18 cellular contexts compared by ENCODE assay signal in the genomic region with DNA sequence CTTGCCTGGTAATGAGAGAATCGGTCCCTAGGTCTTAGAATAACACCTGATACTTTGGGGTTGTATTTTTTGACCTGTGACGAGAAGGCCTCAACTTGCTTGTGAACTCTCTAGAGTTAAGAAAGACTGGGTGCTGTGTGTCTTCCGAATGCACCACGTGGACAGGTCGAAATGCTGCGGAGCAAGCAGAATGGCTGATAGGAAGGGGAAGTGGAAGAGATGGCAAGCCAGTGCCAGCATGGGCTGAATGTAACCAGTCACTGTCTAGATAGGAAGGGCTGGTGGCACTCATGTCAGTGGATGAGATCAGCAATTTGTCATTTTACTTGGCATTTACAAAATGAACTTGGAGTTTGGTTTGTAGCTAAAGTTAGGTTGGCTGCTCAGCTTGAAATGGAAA. TPM values are rescaled to one million over a fixed set of nuclear protein-coding genes. Genes with fewer than 3 reads are reported as not detected.
A peak's percentile ranks its signal among the peaks of the same experiment; 100 is the strongest.
DNase-seq lines count a peak whose midpoint lies in the region; ATAC-seq and TF ChIP-seq lines count a peak whose summit lies in the region.
"Had no signal": no experiment of that assay in that cellular context is flagged by ENCODE, and none has a peak within 500 bp of the region (broad histone marks: within the 10 kb centered on the region; RNA-seq: fewer than 3 reads in every experiment).

No MANE protein-coding gene starts in this region.

- peak overlapping the region in 2 of 10 donors; percentile 15 to 72 for H3K27ac ChIP-seq in heart right ventricle
- no peak overlapping the region for H3K27ac ChIP-seq in psoas muscle
- H3K27ac ChIP-seq in effector memory CD4-positive, alpha-beta T cell (ENCODE audit: insufficient read depth, low read length, poor library complexity, severe bottlenecking), result no peak overlapping the region
- H3K27ac ChIP-seq: ovary, vagina had no signal

- 87 to 91% methylated on average over 6 of the region's 6 CpGs for WGBS in heart right ventricle, 2 donors
- 85 to 89% (median 89%) methylated on average over 6 of the region's 6 CpGs for WGBS in psoas muscle, 3 donors

- intact Hi-C loops in heart right ventricle (cut with DNase I) (loop anchor here in 1 of 10 donors (10.0 kb wide), 1 partner anchor 182 kb away; no protein-coding TSS in a partner anchor), psoas muscle (cut with DNase I) (no loop called here)

- TF ChIP-seq CTCF in heart right ventricle (IDR thresholded peaks at IDR 0.05) (no peak), psoas muscle (IDR thresholded peaks at IDR 0.05) (no peak)

- H3K36me3 ChIP-seq in heart right ventricle (no peaks in the 10 kb centered on the region), psoas muscle (ENCODE audit: insufficient read depth in 1 of 2, low read depth in 1 of 2) (no peaks in the 10 kb centered on the region)
- no peaks in the 10 kb centered on the region for H3K36me3 ChIP-seq in effector memory CD4-positive, alpha-beta T cell (ENCODE audit: control insufficient read depth, insufficient read depth, low read length)
- H3K36me3 ChIP-seq: ovary, vagina had no signal

- ATAC-seq in heart right ventricle (peak in 7 of 8 donors; percentile 43 to 79 (median 70)), psoas muscle (peak in 2 of 4 donors; percentile 37 to 44)
- ATAC-seq: esophagus mucosa had no signal

- H3K9me3 ChIP-seq in heart right ventricle, result no peaks in the 10 kb centered on the region
- H3K9me3 ChIP-seq in psoas muscle, result no peaks in the 10 kb centered on the region
- no peaks in the 10 kb centered on the region for H3K9me3 ChIP-seq in effector memory CD4-positive, alpha-beta T cell (ENCODE audit: control insufficient read depth, low read length)
- H3K9me3 ChIP-seq: Caco-2, ovary, vagina had no signal

- H3K27me3 ChIP-seq in heart right ventricle (no peaks in the 10 kb centered on the region), psoas muscle (ENCODE audit: insufficient read depth in 3 of 3, low read length in 2 of 3) (peaks cover 0 to 2% (median under 1%) of the 10 kb centered on the region in 3 donors)
- H3K27me3 ChIP-seq in effector memory CD4-positive, alpha-beta T cell (replicated peaks; ENCODE audit: control insufficient read depth, insufficient read depth, low read length, poor library complexity, severe bottlenecking), result no peaks in the 10 kb centered on the region
- H3K27me3 ChIP-seq: ovary, vagina had no signal

- H3K4me1 ChIP-seq in heart right ventricle (peaks cover 0 to 92% (median 5%) of the 10 kb centered on the region in 9 donors), psoas muscle (no peaks in the 10 kb centered on the region)
- H3K4me1 ChIP-seq in effector memory CD4-positive, alpha-beta T cell (ENCODE audit: control insufficient read depth, insufficient read depth, low read length, poor library complexity, severe bottlenecking), result peaks cover 4% of the 10 kb centered on the region
- H3K4me1 ChIP-seq: Caco-2 had no signal

- peak; percentile 81 for DNase-seq in CD1c-positive myeloid dendritic cell (ENCODE audit: extremely low spot score)
- peak; percentile 98 for DNase-seq in NOMO-1 treated with dmso at 0.1 percent for 144 hours (lab: John Stamatoyannopoulos, UW; ENCODE audit: unreplicated experiment)
- peak; percentile 25 to 28 for DNase-seq in heart right ventricle
- peak; percentile 32 to 59 for DNase-seq in psoas muscle
- no peak for DNase-seq in UCSD-AML1 (lab: John Stamatoyannopoulos, UW; ENCODE audit: unreplicated experiment)
- DNase-seq in effector memory CD4-positive, alpha-beta T cell, result no peak
- DNase-seq in EL, result no peak
- no peak for DNase-seq in NCI-H774 (lab: John Stamatoyannopoulos, UW)
- DNase-seq: activated CD4-positive, alpha-beta T cell treated with anti-CD3 and anti-CD28 coated beads for 1 hour; activated naive CD4-positive, alpha-beta T cell treated with anti-CD3 and anti-CD28 coated beads, Interleukin-2, amount 10 ng/mL, durations not matched to agents 7 days and 5 days; Caco-2; NCI-H1092 treated with DMSO at 0.1 percent for 48 hours; NCI-H2171 treated with DMSO at 0.1 percent for 48 hours; ovary; SHP77 treated with DMSO at 0.1 percent for 48 hours; stimulated activated naive CD4-positive, alpha-beta T cell had no signal

- H3K4me3 ChIP-seq in heart right ventricle (no peak overlapping the region), psoas muscle (no peak overlapping the region)
- no peak overlapping the region for H3K4me3 ChIP-seq in effector memory CD4-positive, alpha-beta T cell (ENCODE audit: insufficient read depth, low read depth, low read length, poor library complexity, severe bottlenecking)
- H3K4me3 ChIP-seq: ovary, vagina had no signal

RNA-seq across cellular contexts. Expression of a gene that starts 5.6 kb away (rescaled TPM):
- 1 to 10 TPM in 7 of 10 donors, under 1 TPM in 3; 0.80 to 9.5 (median 1.9) TPM for total RNA-seq in heart right ventricle
- polyA plus RNA-seq in heart right ventricle, result 1 to 10 TPM in 1 of 2 donors, under 1 TPM in 1; 0.29 to 1.0 TPM
- 1 to 10 TPM in 3 of 4 donors, under 1 TPM in 1; 0.88 to 3.2 (median 2.5) TPM for total RNA-seq in psoas muscle
- polyA plus RNA-seq in psoas muscle, result under 1 TPM; 0.15 to 0.52 (median 0.29) TPM

Comparison
In these comparisons a context has a peak if more than half of its experiments do, and no peak if none do; other contexts are left out.
1. DNase-seq: peak in CD1c-positive myeloid dendritic cell (single experiment), NOMO-1 treated with dmso at 0.1 percent for 144 hours (single experiment), heart right ventricle (2 of 2) and psoas muscle (2 of 2); none in UCSD-AML1 (single experiment), effector memory CD4-positive, alpha-beta T cell (0 of 3), EL (single experiment) and NCI-H774 (single experiment).